In genomic region chr11:41074318-41074717, GRCh38 we compare ENCODE assay signal across 7 cellular contexts.
"Had no signal": no experiment of that assay in that cellular context is flagged by ENCODE, and none has a peak within 500 bp of the region (broad histone marks: within the 10 kb centered on the region; RNA-seq: fewer than 3 reads in every experiment).

No MANE protein-coding gene starts in this region.

- FAIRE-seq: H54, HTR-8/SVneo had no signal

- H2AFZ ChIP-seq: GM23248 had no signal

- H3K4me3 ChIP-seq: GM23248 had no signal

- DNase-seq: GM23248, GOT3, H9, HCEC 1CT, IMR-90 had no signal

- H3K27ac ChIP-seq: GM23248 had no signal

- H3K9ac ChIP-seq: GM23248 had no signal
